In the genomic region with DNA sequence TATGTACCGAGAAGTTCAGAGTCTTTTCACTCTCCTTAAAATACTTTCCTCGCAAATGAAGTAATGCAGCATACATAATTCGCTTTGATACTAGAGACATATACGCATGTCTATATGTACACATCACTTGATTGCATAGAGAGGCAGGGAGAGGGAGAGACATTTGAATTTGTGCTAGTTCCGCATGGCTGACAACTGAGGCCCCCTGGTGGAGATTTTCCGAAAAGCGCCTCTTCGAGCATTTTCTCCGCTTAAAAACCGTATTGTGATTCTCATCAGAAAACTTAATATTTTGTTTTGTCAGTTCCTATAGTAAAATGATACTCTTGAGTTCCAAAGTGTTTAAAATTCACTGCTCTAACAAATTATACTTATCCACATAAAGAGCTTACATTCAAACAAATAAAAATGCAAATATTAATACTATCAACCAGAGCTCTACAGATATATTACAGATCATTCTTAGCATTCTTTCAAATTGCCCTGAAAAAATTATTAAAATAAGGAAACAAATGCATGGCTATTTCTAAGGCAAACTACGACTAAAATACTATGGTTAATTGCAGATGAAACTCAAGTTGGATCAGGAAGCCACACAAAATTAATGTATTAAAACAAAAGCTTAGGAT, we compare ENCODE assay signal across 8 cellular contexts. TPM values are rescaled to one million over a fixed set of nuclear protein-coding genes. Genes with fewer than 3 reads are reported as not detected.
DNase-seq lines count a peak whose midpoint lies in the region; ATAC-seq, FAIRE-seq and TF ChIP-seq lines count a peak whose summit lies in the region.

No MANE protein-coding gene starts in this region.

- intact Hi-C loops in OCI-LY7 (cut with micrococcal nuclease; ENCODE audit: unreplicated experiment) = no loop called here

- H4K20me1 ChIP-seq in OCI-LY7 (ENCODE audit: insufficient read depth, low read length) = no peaks in the 10 kb centered on the region

- H3K9me2 ChIP-seq in OCI-LY7 (ENCODE audit: insufficient read depth, low read length) = no peaks in the 10 kb centered on the region

- CTCF ChIA-PET in AG04450 (lab: Charles Lee) (interaction anchor here (0.6 to 6.0 kb wide), 45 partner anchors 10 to 1177 kb away, joined by 3 to 131 read pairs (median 4); partner anchors contain the start of genes SERPINB1 and WRNIP1), OCI-LY7 (lab: Charles Lee; ENCODE audit: unreplicated experiment) (interaction anchor here (1.0 to 1.7 kb wide), 4 partner anchors 8 to 205 kb away, joined by 3 to 5 read pairs (median 4); no protein-coding TSS in a partner anchor)

- H3K4me2 ChIP-seq in OCI-LY7 (ENCODE audit: low read length) = peak overlapping the region; percentile 33; the same call in 1 of the 2 replicates

- DNase-seq in AG04450 (ENCODE audit: low read depth, low spot score) (no peak), H54 (ENCODE audit: insufficient read length, low spot score) (peak; percentile 41), OCI-LY7 (ENCODE audit: low spot score) (peak; percentile 73), fibroblast of gingiva (ENCODE audit: low read depth) (peak; percentile 46), upper lobe of left lung (peak in 1 of 2 donors; percentile 49)
- DNase-seq in activated T-cell treated with anti-CD3 and anti-CD28 coated beads, Interleukin-2, amount 50 U/mL, for 1 hour = peak; percentile 68

- H3K27me3 ChIP-seq in AG04450 (ENCODE audit: control insufficient read depth, insufficient read depth, low read length) (no peaks in the 10 kb centered on the region), neutrophil (no peaks in the 10 kb centered on the region), upper lobe of left lung (no peaks in the 10 kb centered on the region)

- H3K4me3 ChIP-seq in AG04450 (ENCODE audit: low read depth, low read length) = no peak overlapping the region
- no peak overlapping the region for H3K4me3 ChIP-seq in OCI-LY7 (ENCODE audit: low read depth, low read length, poor library complexity, severe bottlenecking)
- H3K4me3 ChIP-seq in neutrophil (ENCODE audit: low read depth in 1 of 2, low read length in 1 of 2) = no peak overlapping the region
- no peak overlapping the region for H3K4me3 ChIP-seq in upper lobe of left lung

- FAIRE-seq in H54 (lab: Jason Lieb, UNC) = peak; percentile 97

- POLR2A ChIA-PET in AG04450 (lab: Yijun Ruan, JAX) = no interaction called here
- POLR2A ChIA-PET in OCI-LY7 (lab: Charles Lee) = interaction anchor here (0.6 to 2.4 kb wide), 7 partner anchors 8 to 325 kb away, joined by 3 to 11 read pairs (median 5); no protein-coding TSS in a partner anchor

- WGBS in upper lobe of left lung, 2 donors = 7 to 12% methylated on average over 11 of the region's 11 CpGs

- BruUV-seq in OCI-LY7 (replicated peaks; lab: Mats Ljungman, UMichigan) = no TSS peak

- TF ChIP-seq POLR2A in H54 (IDR thresholded peaks at IDR 0.05; ENCODE audit: low read depth, low read length) (no peak), upper lobe of left lung (IDR thresholded peaks at IDR 0.05) (no peak)

- H3K36me3 ChIP-seq in OCI-LY7 (ENCODE audit: insufficient read depth, low read length) (no peaks in the 10 kb centered on the region), neutrophil (no peaks in the 10 kb centered on the region), upper lobe of left lung (no peaks in the 10 kb centered on the region)

- ATAC-seq in upper lobe of left lung (ENCODE audit: low FRiP score in 2 of 2) (peak in 1 of 2 donors; percentile 75), HG03439 (IDR thresholded peaks at IDR 0.05; ENCODE audit: unreplicated experiment) (no peak)

- H3K79me2 ChIP-seq in OCI-LY7 (ENCODE audit: insufficient read depth, low read depth, low read length) = no peaks in the 10 kb centered on the region

- H2AFZ ChIP-seq in OCI-LY7 (ENCODE audit: low read length) = peak overlapping the region; percentile 51; the same call in 1 of the 2 replicates

- H3K9me3 ChIP-seq in AG04450 (ENCODE audit: control insufficient read depth, insufficient read depth, low read length) (no peaks in the 10 kb centered on the region), OCI-LY7 (ENCODE audit: low read length) (no peaks in the 10 kb centered on the region), neutrophil (no peaks in the 10 kb centered on the region), upper lobe of left lung (no peaks in the 10 kb centered on the region)

- H3K4me1 ChIP-seq in OCI-LY7 (ENCODE audit: insufficient read depth, low read length, poor library complexity, severe bottlenecking) (peaks cover 3% of the 10 kb centered on the region), neutrophil (ENCODE audit: control insufficient read depth in 1 of 2, insufficient read depth in 1 of 2, low read depth in 1 of 2, low read length in 1 of 2) (peaks cover 0 to 8% of the 10 kb centered on the region in 2 experiments), upper lobe of left lung (peaks cover 4 to 8% (median 6%) of the 10 kb centered on the region in 4 donors)

- no peak for TF ChIP-seq EP300 in upper lobe of left lung (IDR thresholded peaks at IDR 0.05)

- TF ChIP-seq CTCF in AG04450 (IDR thresholded peaks at IDR 0.05; ENCODE audit: low read depth, low read length) (peak; percentile 87), OCI-LY7 (conservative IDR thresholded peaks at IDR 0.05; ENCODE audit: low read length) (peak; percentile 99), neutrophil (IDR thresholded peaks at IDR 0.05) (peak; percentile 84), upper lobe of left lung (IDR thresholded peaks at IDR 0.05) (peak; percentile 36 to 86 (median 71))

- H3K27ac ChIP-seq in AG04450 (ENCODE audit: low read depth, low read length) = no peak overlapping the region
- H3K27ac ChIP-seq in OCI-LY7 (ENCODE audit: low read depth, low read length, poor library complexity, severe bottlenecking) = no peak overlapping the region
- no peak overlapping the region for H3K27ac ChIP-seq in neutrophil
- H3K27ac ChIP-seq in upper lobe of left lung = no peak overlapping the region

RNA-seq across cellular contexts. Expression of gene MYLK4, which starts 0.6 kb away (rescaled TPM):
- 0.21 and 0.22 TPM in 2 replicates for polyA plus RNA-seq in AG04450 (2011; rRNA removed)
- 0.13 and 0.14 TPM in 2 replicates for polyA minus RNA-seq in AG04450 (2011; rRNA and poly(A)+ RNA removed)
- total RNA-seq in OCI-LY7 (2014; rRNA removed; shearing (Covaris generic)) = 0.13 and 0.16 TPM in 2 replicates
- 0.24 and 0.36 TPM in 2 replicates for total RNA-seq in OCI-LY7 (2022)
- 1 to 10 TPM in 5 of 6 donors, under 1 TPM in 1; 0.64 to 2.6 (median 1.2) TPM for total RNA-seq in upper lobe of left lung

RNA-seq across cellular contexts. Expression of gene WRNIP1, which starts 15.1 kb away (rescaled TPM):
- polyA plus RNA-seq in AG04450 (2011; rRNA removed) = 28.0 and 35.2 TPM in 2 replicates
- 24.0 and 33.9 TPM in 2 replicates for polyA minus RNA-seq in AG04450 (2011; rRNA and poly(A)+ RNA removed)
- total RNA-seq in OCI-LY7 (2014; rRNA removed; shearing (Covaris generic)) = 38.1 and 54.2 TPM in 2 replicates
- 40.0 and 43.8 TPM in 2 replicates for total RNA-seq in OCI-LY7 (2022)
- total RNA-seq in upper lobe of left lung = 100 to 1,000 TPM in 1 of 6 donors, 10 to 100 TPM in 5; 38.7 to 101 (median 59.2) TPM
